19 cellular contexts compared by ENCODE assay signal in the genomic region with DNA sequence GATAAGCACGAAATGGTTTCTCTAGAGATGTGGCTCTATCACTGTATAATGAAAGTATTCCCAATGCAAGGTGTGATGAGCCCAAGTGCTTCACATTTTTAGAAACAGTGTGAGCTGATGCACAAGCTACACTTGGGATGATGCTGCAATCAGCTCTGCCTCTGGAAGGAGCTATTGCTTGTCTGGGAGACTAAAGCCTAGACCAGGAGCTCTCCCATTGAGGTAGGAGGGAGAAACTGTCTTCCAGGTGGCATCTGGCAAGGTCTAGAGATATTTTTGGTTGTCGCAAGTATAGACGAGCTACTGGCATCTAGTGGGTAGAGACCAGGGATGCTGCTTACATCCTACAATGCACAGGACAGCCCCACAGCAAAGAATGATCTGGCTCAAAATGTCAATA.
"Had no signal": no experiment of that assay in that cellular context is flagged by ENCODE, and none has a peak within 500 bp of the region (broad histone marks: within the 10 kb centered on the region; RNA-seq: fewer than 3 reads in every experiment).

No MANE protein-coding gene starts in this region.

- H3K27ac ChIP-seq: gastrocnemius medialis, left ventricle myocardium inferior, neural progenitor cell, ovary, right atrium auricular region, sigmoid colon, skin epidermis, stomach, thoracic aorta, transverse colon had no signal

- DNase-seq: effector memory CD4-positive, alpha-beta T cell; gastrocnemius medialis; immature natural killer cell; left cardiac atrium; left ventricle myocardium inferior; mesenchymal stem cell; midbrain; ovary; sigmoid colon; stimulated activated CD4-positive, alpha-beta T cell treated with anti-CD3 and anti-CD28 coated beads, Interleukin-2, amount 100 ng/mL, for 24 hours; stimulated activated CD4-positive, alpha-beta T cell treated with anti-CD3 and anti-CD28 coated beads, Interleukin-4, amount 100 ng/mL, for 4 hours; stimulated activated naive B cell treated with anti-CD40 and anti-IgM and Interleukin-4, amounts not matched to agents 10 μg/mL and 1 μg/mL and 100 μg/mL, for 72 hours; stomach; substantia nigra; transverse colon had no signal
